Comparison of ENCODE assay signal across 8 cellular contexts in genomic region chr6:13710552-13711383, GRCh38. TPM values are rescaled to one million over a fixed set of nuclear protein-coding genes. Genes with fewer than 3 reads are reported as not detected.
DNase-seq lines count a peak whose midpoint lies in the region; ATAC-seq and TF ChIP-seq lines count a peak whose summit lies in the region.

No MANE protein-coding gene starts in this region.

- H3K4me1 ChIP-seq in Peyer's patch (peaks cover 0 to 13% (median 0%) of the 10 kb centered on the region in 4 donors), heart left ventricle (peaks cover 0 to 46% (median 28%) of the 10 kb centered on the region in 12 donors)

- peaks cover 13% of the 10 kb centered on the region for H3K36me3 Mint-ChIP-seq in activated naive CD8-positive, alpha-beta T cell treated with anti-CD3 and anti-CD28 coated beads, Interleukin-2, amount 10 ng/mL, durations not matched to agents 7 days and 5 days

- no peaks in the 10 kb centered on the region for H3K27me3 ChIP-seq in Peyer's patch
- H3K27me3 ChIP-seq in heart left ventricle, result no peaks in the 10 kb centered on the region

- TF ChIP-seq POLR2A in Peyer's patch (IDR thresholded peaks at IDR 0.05), result peak in 1 of 2 donors; percentile 24
- no peak for TF ChIP-seq POLR2A in heart left ventricle (IDR thresholded peaks at IDR 0.05)

- POLR2A ChIA-PET in activated naive CD8-positive, alpha-beta T cell treated with anti-CD3 and anti-CD28 coated beads, Interleukin-2, amount 10 ng/mL, durations not matched to agents 7 days and 5 days (lab: Charles Lee), result interaction anchor here (0.8 to 4.6 kb wide), 15 partner anchors 9 to 355 kb away, joined by 3 to 47 read pairs (median 7); partner anchors contain the start of genes NOL7 and SIRT5

- 0 to 1% (median 0%) methylated on average over 20 to 84 of the region's 84 CpGs for WGBS in heart left ventricle, 4 donors

- no peaks in the 10 kb centered on the region for H3K9me3 ChIP-seq in Peyer's patch
- H3K9me3 ChIP-seq in heart left ventricle, result no peaks in the 10 kb centered on the region

- H3K36me3 ChIP-seq in Peyer's patch, result no peaks in the 10 kb centered on the region
- no peaks in the 10 kb centered on the region for H3K36me3 ChIP-seq in heart left ventricle

- H3K4me3 ChIP-seq in Peyer's patch (peak overlapping the region; percentile 75 to 95 (median 82)), heart left ventricle (peak overlapping the region; percentile 66 to 96 (median 86))

- peak in 1 of 6 experiments; percentile 11 for TF ChIP-seq CTCF in Peyer's patch (IDR thresholded peaks at IDR 0.05)
- TF ChIP-seq CTCF in heart left ventricle (IDR thresholded peaks at IDR 0.05), result no peak

- ATAC-seq in HG03064 (IDR thresholded peaks at IDR 0.05; ENCODE audit: low read depth, unreplicated experiment), result peak; percentile 13
- peak; percentile 2 for ATAC-seq in activated naive CD8-positive, alpha-beta T cell treated with anti-CD3 and anti-CD28 coated beads, Interleukin-2, amount 10 ng/mL, durations not matched to agents 7 days and 5 days (ENCODE audit: low read depth)
- peak in 2 of 4 donors; percentile 19 to 20 for ATAC-seq in heart left ventricle

- H3K27ac ChIP-seq in Peyer's patch (peak overlapping the region; percentile 84 to 98 (median 96)), heart left ventricle (peak overlapping the region; percentile 83 to 99 (median 95))

- intact Hi-C loops in heart left ventricle (cut with DNase I) (loop anchor here in 7 of 10 donors (2.0 to 10.0 kb wide), 8 partner anchors 52 to 102 kb away; partner anchors contain the start of genes NOL7 (in 4 of the 7) and MCUR1 (in 1 of the 7)), posterior cingulate gyrus (cut with DNase I) (loop anchor here (1.0 to 5.0 kb wide), 3 partner anchors 95 to 224 kb away; partner anchors contain the start of genes GFOD1, NOL7 and SIRT5)

- H3K4me3 Mint-ChIP-seq in activated naive CD8-positive, alpha-beta T cell treated with anti-CD3 and anti-CD28 coated beads, Interleukin-2, amount 10 ng/mL, durations not matched to agents 7 days and 5 days, result peak overlapping the region; percentile 98

- peaks cover 3% of the 10 kb centered on the region for H3K9me3 Mint-ChIP-seq in activated naive CD8-positive, alpha-beta T cell treated with anti-CD3 and anti-CD28 coated beads, Interleukin-2, amount 10 ng/mL, durations not matched to agents 7 days and 5 days

- peaks cover 34% of the 10 kb centered on the region for H3K4me1 Mint-ChIP-seq in activated naive CD8-positive, alpha-beta T cell treated with anti-CD3 and anti-CD28 coated beads, Interleukin-2, amount 10 ng/mL, durations not matched to agents 7 days and 5 days

- peak overlapping the region; percentile 93 for H3K27ac Mint-ChIP-seq in activated naive CD8-positive, alpha-beta T cell treated with anti-CD3 and anti-CD28 coated beads, Interleukin-2, amount 10 ng/mL, durations not matched to agents 7 days and 5 days

- H3K27me3 Mint-ChIP-seq in activated naive CD8-positive, alpha-beta T cell treated with anti-CD3 and anti-CD28 coated beads, Interleukin-2, amount 10 ng/mL, durations not matched to agents 7 days and 5 days, result no peaks in the 10 kb centered on the region

- DNase-seq in activated gamma-delta T cell treated with Interleukin-2 at 50 U/mL for 16 hours (peak; percentile 27), activated gamma-delta T cell (lab: John Stamatoyannopoulos, UW) (no peak), Peyer's patch (peak; percentile 48 to 77 (median 73)), heart left ventricle (peak; percentile 35 to 77 (median 47)), posterior cingulate gyrus (peak in 8 of 10 donors; percentile 13 to 87 (median 34)), A172 (ENCODE audit: low spot score) (no peak)
- peak; percentile 66 for DNase-seq in activated naive CD8-positive, alpha-beta T cell treated with anti-CD3 and anti-CD28 coated beads, Interleukin-2, amount 10 ng/mL, durations not matched to agents 7 days and 5 days

RNA-seq across cellular contexts. Expression of gene RANBP9, which starts 0.9 kb away (rescaled TPM):
- total RNA-seq in Peyer's patch, result 10 to 100 TPM; 26.2 to 49.5 (median 31.3) TPM
- total RNA-seq in activated naive CD8-positive, alpha-beta T cell treated with anti-CD3 and anti-CD28 coated beads, Interleukin-2, amount 10 ng/mL, durations not matched to agents 7 days and 5 days, result 10 to 100 TPM; 55.3 to 56.3 TPM
- 10 to 100 TPM; 25.8 to 43.7 (median 35.0) TPM for total RNA-seq in heart left ventricle
- 10 to 100 TPM in 1 of 2 donors, 1 to 10 TPM in 1; 9.3 to 25.8 TPM for polyA plus RNA-seq in heart left ventricle
- total RNA-seq in A172 (2014; rRNA removed; shearing (Covaris generic)), result 21.8 and 24.6 TPM in 2 replicates

Comparison
In these comparisons a context has a peak if more than half of its experiments do, and no peak if none do; other contexts are left out.
1. DNase-seq: peak in activated gamma-delta T cell treated with Interleukin-2 at 50 U/mL for 16 hours (single experiment), Peyer's patch (3 of 3), activated naive CD8-positive, alpha-beta T cell treated with anti-CD3 and anti-CD28 coated beads, Interleukin-2, amount 10 ng/mL, durations not matched to agents 7 days and 5 days (single experiment), heart left ventricle (5 of 5) and posterior cingulate gyrus (8 of 10); none in activated gamma-delta T cell (single experiment) and A172 (single experiment).